In the genomic region with DNA sequence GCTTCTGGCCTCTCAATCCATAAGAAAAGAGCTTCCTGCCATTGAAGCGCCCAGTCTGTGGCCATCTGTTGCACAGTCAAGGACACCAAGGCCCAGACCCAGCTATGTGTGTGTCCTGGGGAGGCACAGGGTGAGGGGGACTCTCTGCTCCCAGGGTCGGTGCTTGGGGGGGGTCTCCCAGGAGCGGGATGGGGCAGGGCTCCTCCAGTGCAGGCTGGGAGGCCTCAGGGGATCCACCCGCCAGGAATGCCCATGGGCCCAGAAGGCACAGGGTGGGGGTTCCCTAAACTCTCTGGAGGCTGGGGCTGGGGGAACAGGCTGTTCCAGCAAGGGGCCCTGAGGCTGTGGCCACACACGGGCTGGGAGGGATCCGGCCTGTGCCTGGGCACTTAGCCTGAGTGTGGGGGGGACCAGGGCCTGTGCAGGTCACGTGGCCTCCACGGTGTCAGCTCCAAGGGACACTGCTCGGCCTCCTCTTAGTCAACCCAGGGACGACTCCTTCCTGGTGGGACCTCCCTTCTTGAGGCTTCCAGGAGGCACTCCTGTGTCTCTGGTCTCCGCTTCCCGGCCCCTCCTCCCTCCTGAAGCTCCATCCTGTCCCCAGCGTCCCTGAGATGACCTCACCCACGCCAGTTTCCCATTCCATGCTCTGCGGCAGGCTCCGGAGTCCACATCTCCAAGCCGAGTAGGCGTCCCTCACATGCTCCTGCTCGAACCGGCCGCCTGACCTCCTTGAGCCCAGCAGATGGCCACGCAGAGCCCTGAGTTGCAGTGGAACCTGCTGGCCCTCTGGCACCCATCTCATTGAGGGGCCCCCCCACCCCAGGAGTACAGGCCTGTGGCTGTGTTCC, we compare ENCODE assay signal across 11 cellular contexts. TPM values are rescaled to one million over a fixed set of nuclear protein-coding genes. Genes with fewer than 3 reads are reported as not detected.
DNase-seq lines count a peak whose midpoint lies in the region; ATAC-seq and TF ChIP-seq lines count a peak whose summit lies in the region.
"Had no signal": no experiment of that assay in that cellular context is flagged by ENCODE, and none has a peak within 500 bp of the region (broad histone marks: within the 10 kb centered on the region; RNA-seq: fewer than 3 reads in every experiment).

No MANE protein-coding gene starts in this region.

- TF ChIP-seq CTCF in AG09319 (IDR thresholded peaks at IDR 0.05; ENCODE audit: low read depth, low read length) (peak; percentile 60), lung (IDR thresholded peaks at IDR 0.05; ENCODE audit: control extremely low read depth, extremely low read depth) (no peak)

- no peaks in the 10 kb centered on the region for H3K36me3 Mint-ChIP-seq in activated T-cell treated with anti-CD3 and anti-CD28 coated beads, Interleukin-2, amount 50 U/mL, for 4 hours (ENCODE audit: insufficient read depth)
- H3K36me3 Mint-ChIP-seq: activated naive CD4-positive, alpha-beta T cell treated with anti-CD3 and anti-CD28 coated beads, Interleukin-2, amount 50 U/mL, for 24 hours had no signal

- peak overlapping the region; percentile 7 to 40 for H3K27ac ChIP-seq in lung (ENCODE audit: low read depth in 1 of 2, low read length in 1 of 2)

- DNase-seq in AG09319 (ENCODE audit: extremely low read depth, low read depth): no peak
- peak; percentile 62 for DNase-seq in MG63
- DNase-seq in dermis blood vessel endothelial cell: peak; percentile 74
- no peak for DNase-seq in lung (ENCODE audit: low spot score)
- DNase-seq in activated T-cell treated with anti-CD3 and anti-CD28 coated beads, Interleukin-2, amount 50 U/mL, for 4 hours: no peak
- DNase-seq in NAMALWA (ENCODE audit: low spot score): no peak
- DNase-seq in activated CD4-positive, CD25-positive, alpha-beta regulatory T cell treated with anti-CD3 and anti-CD28 coated beads, Interleukin-2, amount 50 U/mL, for 72 hours: no peak
- DNase-seq: NCI-H1105 had no signal

- H3K27me3 ChIP-seq in MG63 (no peaks in the 10 kb centered on the region), lung (ENCODE audit: control insufficient read depth, insufficient read depth) (no peaks in the 10 kb centered on the region)

- H3K4me1 ChIP-seq in lung (ENCODE audit: control insufficient read depth in 2 of 2, insufficient read depth in 2 of 2, low read length in 2 of 2): peaks cover 0 to 2% of the 10 kb centered on the region in 2 donors

- H3K27me3 Mint-ChIP-seq in activated T-cell treated with anti-CD3 and anti-CD28 coated beads, Interleukin-2, amount 50 U/mL, for 4 hours (ENCODE audit: low read depth): peaks cover 5% of the 10 kb centered on the region

- WGBS in lung, 2 donors: 74 to 84% methylated on average over 20 to 22 of the region's 22 CpGs

- no peaks in the 10 kb centered on the region for H3K9me3 ChIP-seq in MG63
- H3K9me3 ChIP-seq in lung (ENCODE audit: control insufficient read depth in 2 of 2, insufficient read depth in 1 of 2, low read length in 1 of 2): no peaks in the 10 kb centered on the region

- H3K4me3 ChIP-seq in MG63 (no peak overlapping the region), lung (no peak overlapping the region)
- H3K4me3 ChIP-seq: skin epidermis had no signal

- no peak overlapping the region for H3K4me3 Mint-ChIP-seq in activated T-cell treated with anti-CD3 and anti-CD28 coated beads, Interleukin-2, amount 50 U/mL, for 4 hours
- H3K4me3 Mint-ChIP-seq: activated naive CD4-positive, alpha-beta T cell treated with anti-CD3 and anti-CD28 coated beads, Interleukin-2, amount 50 U/mL, for 24 hours had no signal

- H3K36me3 ChIP-seq in MG63: no peaks in the 10 kb centered on the region
- no peaks in the 10 kb centered on the region for H3K36me3 ChIP-seq in lung (ENCODE audit: control insufficient read depth in 2 of 2, insufficient read depth in 2 of 2, low read length in 2 of 2)

- H3K4me1 Mint-ChIP-seq in activated T-cell treated with anti-CD3 and anti-CD28 coated beads, Interleukin-2, amount 50 U/mL, for 4 hours (ENCODE audit: low read depth): no peaks in the 10 kb centered on the region
- H3K4me1 Mint-ChIP-seq: activated naive CD4-positive, alpha-beta T cell treated with anti-CD3 and anti-CD28 coated beads, Interleukin-2, amount 50 U/mL, for 24 hours had no signal

- no peaks in the 10 kb centered on the region for H3K9me3 Mint-ChIP-seq in activated T-cell treated with anti-CD3 and anti-CD28 coated beads, Interleukin-2, amount 50 U/mL, for 4 hours
- H3K9me3 Mint-ChIP-seq: activated naive CD4-positive, alpha-beta T cell treated with anti-CD3 and anti-CD28 coated beads, Interleukin-2, amount 50 U/mL, for 24 hours had no signal

- ATAC-seq in lung (ENCODE audit: insufficient read depth, low FRiP score) (no peak), GM18517 (IDR thresholded peaks at IDR 0.05; ENCODE audit: unreplicated experiment) (no peak)
- ATAC-seq in activated T-cell treated with anti-CD3 and anti-CD28 coated beads, Interleukin-2, amount 50 U/mL, for 4 hours: no peak

RNA-seq across cellular contexts. Expression of a gene that starts 23.1 kb away (rescaled TPM):
- total RNA-seq in MG63 (2014; rRNA removed; shearing (Covaris generic); ENCODE audit: low replicate concordance): 3.6 and 10.4 TPM in 2 replicates
- total RNA-seq in dermis blood vessel endothelial cell (4.8 and 19.3 TPM in 2 replicates), lung (10 to 100 TPM; 24.4 to 24.9 TPM)
- 10 to 100 TPM in 1 of 2 donors, 1 to 10 TPM in 1; 7.6 to 10.5 TPM for polyA plus RNA-seq in lung
- under 1 TPM; 0.08 to 0.19 (median 0.08) TPM for total RNA-seq in activated T-cell treated with anti-CD3 and anti-CD28 coated beads, Interleukin-2, amount 50 U/mL, for 4 hours

Comparison
In these comparisons a context has a peak if more than half of its experiments do, and no peak if none do; other contexts are left out.
1. DNase-seq: peak in MG63 (single experiment) and dermis blood vessel endothelial cell (single experiment); none in AG09319 (single experiment), lung (single experiment), activated T-cell treated with anti-CD3 and anti-CD28 coated beads, Interleukin-2, amount 50 U/mL, for 4 hours (single experiment), NAMALWA (single experiment) and activated CD4-positive, CD25-positive, alpha-beta regulatory T cell treated with anti-CD3 and anti-CD28 coated beads, Interleukin-2, amount 50 U/mL, for 72 hours (single experiment).